In the genomic region with DNA sequence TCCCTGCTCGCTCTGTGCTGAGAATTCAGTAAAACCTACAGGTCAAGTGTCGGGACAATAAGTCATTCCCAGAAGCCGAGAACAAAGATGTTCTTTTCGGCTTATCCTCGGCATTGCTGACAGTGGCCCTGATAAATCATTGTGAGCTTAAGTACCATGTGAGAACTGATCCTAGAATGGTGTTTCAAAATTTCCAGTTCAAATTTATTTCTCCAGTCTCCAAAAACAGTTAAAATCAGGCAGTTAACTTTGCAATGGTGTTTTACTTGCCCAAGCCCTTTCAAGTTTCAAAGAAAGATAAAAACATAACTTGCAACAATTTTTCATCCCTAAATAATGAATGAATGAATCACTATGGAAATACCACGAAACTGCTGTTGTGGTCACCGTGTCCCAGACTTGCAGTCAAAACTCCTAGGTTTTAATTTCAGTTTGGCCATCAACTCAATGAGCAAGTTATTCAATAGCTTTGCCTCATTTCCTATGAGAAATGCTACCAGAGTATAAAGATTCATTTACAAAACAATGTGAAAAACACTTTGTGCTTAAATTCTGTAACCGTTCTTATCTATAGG, we compare ENCODE assay signal across 12 cellular contexts. TPM values are rescaled to one million over a fixed set of nuclear protein-coding genes. Genes with fewer than 3 reads are reported as not detected.
DNase-seq lines count a peak whose midpoint lies in the region; ATAC-seq, FAIRE-seq and TF ChIP-seq lines count a peak whose summit lies in the region.
"Had no signal": no experiment of that assay in that cellular context is flagged by ENCODE, and none has a peak within 500 bp of the region (broad histone marks: within the 10 kb centered on the region; RNA-seq: fewer than 3 reads in every experiment).

No MANE protein-coding gene starts in this region.

- H3K4me1 Mint-ChIP-seq in nephron progenitor cell, result peaks cover 64% of the 10 kb centered on the region
- peaks cover 40% of the 10 kb centered on the region for H3K4me1 Mint-ChIP-seq in Calu3 (ENCODE audit: low read depth, unreplicated experiment)

- peak; percentile 42 for FAIRE-seq in HTR-8/SVneo (lab: Jason Lieb, UNC)

- H3K27me3 Mint-ChIP-seq in nephron progenitor cell (ENCODE audit: low read depth, poor library complexity), result peaks cover under 1% of the 10 kb centered on the region
- H3K27me3 Mint-ChIP-seq in Calu3 (ENCODE audit: unreplicated experiment), result no peaks in the 10 kb centered on the region
- H3K27me3 Mint-ChIP-seq: memory B cell had no signal

- CTCF ChIA-PET in Calu3 (lab: Charles Lee), result no interaction called here

- H3K9me3 Mint-ChIP-seq in nephron progenitor cell (no peaks in the 10 kb centered on the region), Calu3 (ENCODE audit: low read depth, unreplicated experiment) (no peaks in the 10 kb centered on the region)
- H3K9me3 Mint-ChIP-seq: memory B cell had no signal

- DNase-seq in HTR-8/SVneo (ENCODE audit: insufficient read length, low spot score) (no peak), astrocyte of the cerebellum (ENCODE audit: low read depth) (peak; percentile 80), nephron progenitor cell (peak; percentile 39), D341Med (ENCODE audit: low spot score) (no peak), Calu3 (no peak)
- DNase-seq: activated CD4-positive, alpha-beta T cell treated with anti-CD3 and anti-CD28 coated beads, Interleukin-2, amount 50 U/mL, for 4 hours; DMS79; foreskin melanocyte had no signal

- in situ Hi-C loops in astrocyte of the cerebellum (cut with HindIII; ENCODE audit: low sequenced_read_pairs), result no loop called here

- peaks cover 51% of the 10 kb centered on the region for H3K36me3 Mint-ChIP-seq in nephron progenitor cell (ENCODE audit: low read depth)
- H3K36me3 Mint-ChIP-seq in Calu3 (ENCODE audit: insufficient read depth, unreplicated experiment), result peaks cover 81% of the 10 kb centered on the region

- peak overlapping the region; percentile 12 for H3K4me3 ChIP-seq in astrocyte of the cerebellum (ENCODE audit: low read depth, low read length)

- no TSS peak for BruUV-seq in Calu3 (replicated peaks; lab: Mats Ljungman, UMichigan)

- TF ChIP-seq CTCF in astrocyte of the cerebellum (IDR thresholded peaks at IDR 0.05; ENCODE audit: low read depth, low read length, missing control alignments) (no peak), nephron progenitor cell (IDR thresholded peaks at IDR 0.05) (no peak), Calu3 (IDR thresholded peaks at IDR 0.05; ENCODE audit: unreplicated experiment) (no peak)

- H3K4me3 Mint-ChIP-seq in nephron progenitor cell (peak overlapping the region; percentile 43), Calu3 (ENCODE audit: low read depth, unreplicated experiment) (no peak overlapping the region)
- H3K4me3 Mint-ChIP-seq: memory B cell had no signal

- intact Hi-C loops in Calu3 (cut with micrococcal nuclease; ENCODE audit: unreplicated experiment), result loop anchor here (2.0 kb wide), 1 partner anchor 133 kb away; no protein-coding TSS in a partner anchor

- peak overlapping the region; percentile 66 for H3K27ac Mint-ChIP-seq in nephron progenitor cell
- no peak overlapping the region for H3K27ac Mint-ChIP-seq in Calu3 (ENCODE audit: unreplicated experiment)

- no peak for ATAC-seq in HG03039 (IDR thresholded peaks at IDR 0.05; ENCODE audit: unreplicated experiment)

RNA-seq across cellular contexts. Expression of gene ATP5F1E, which starts 4.3 kb away (rescaled TPM):
- 108 and 116 TPM in 2 replicates for total RNA-seq in Calu3 (2022)

RNA-seq across cellular contexts. Expression of gene TUBB1, which starts 8.6 kb away (rescaled TPM):
- not detected in 2 replicates for total RNA-seq in Calu3 (2022)
- total RNA-seq: ascending aorta, NCI-H460 had no signal

RNA-seq across cellular contexts. Expression of gene PRELID3B, which starts 14.8 kb away (rescaled TPM):
- 128 and 136 TPM in 2 replicates for total RNA-seq in Calu3 (2022)

RNA-seq across cellular contexts. Expression of gene CTSZ, which starts 20.8 kb away (rescaled TPM):
- total RNA-seq in Calu3 (2022), result 158 and 183 TPM in 2 replicates

RNA-seq across cellular contexts. Expression of gene NELFCD, which starts 46.8 kb away (rescaled TPM):
- total RNA-seq in Calu3 (2022), result 179 and 181 TPM in 2 replicates

Comparison
In these comparisons a context has a peak if more than half of its experiments do, and no peak if none do; other contexts are left out.
1. DNase-seq: peak in astrocyte of the cerebellum (single experiment) and nephron progenitor cell (single experiment); none in HTR-8/SVneo (single experiment), D341Med (single experiment) and Calu3 (single experiment).